23 cellular contexts compared by ENCODE assay signal in the genomic region with DNA sequence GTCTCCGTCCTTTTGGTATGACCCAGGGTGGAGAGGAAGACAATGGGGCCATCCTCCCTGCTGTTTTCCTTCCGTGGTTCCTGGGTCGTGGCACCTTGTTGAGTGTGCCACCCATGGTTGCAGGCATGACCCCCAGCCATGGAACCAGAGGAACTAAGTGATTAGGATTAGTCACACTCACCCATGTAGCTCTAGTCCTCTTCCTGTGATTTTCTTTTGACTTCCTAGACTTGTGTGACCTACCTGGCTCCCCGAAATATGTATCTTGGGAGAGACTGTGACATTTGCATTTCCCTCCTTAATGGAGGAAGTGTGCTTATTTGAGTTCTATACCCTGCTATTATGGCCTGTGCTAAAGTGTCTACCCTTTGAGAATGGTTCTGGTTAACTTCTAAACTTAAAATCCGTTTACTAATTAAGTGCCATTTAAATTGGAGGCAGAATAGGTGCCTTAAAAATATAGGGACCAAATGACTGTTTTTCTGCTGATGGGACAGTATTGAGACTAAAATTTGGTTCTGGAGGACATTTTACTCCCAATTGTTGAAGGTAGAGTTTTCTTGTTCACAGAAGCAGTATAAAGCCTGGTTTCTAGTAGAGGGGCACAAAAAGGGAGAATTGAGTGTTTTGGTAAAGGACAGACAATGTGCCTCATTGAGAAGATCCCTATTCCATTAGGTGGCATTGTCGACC.
"Had no signal": no experiment of that assay in that cellular context is flagged by ENCODE, and none has a peak within 500 bp of the region (broad histone marks: within the 10 kb centered on the region; RNA-seq: fewer than 3 reads in every experiment).

No MANE protein-coding gene starts in this region.

- H3K4me3 ChIP-seq: colonic mucosa, esophagus squamous epithelium, gastrocnemius medialis, heart right ventricle, left lung, lower lobe of right lung, mucosa of descending colon had no signal

- H3K4me1 ChIP-seq: colonic mucosa, esophagus squamous epithelium, gastrocnemius medialis, heart right ventricle, left lung, lower lobe of right lung had no signal

- H3K27me3 ChIP-seq: colonic mucosa, esophagus squamous epithelium, gastrocnemius medialis, heart right ventricle, left lung had no signal

- ATAC-seq: effector memory CD8-positive, alpha-beta T cell; esophagus mucosa; gastrocnemius medialis; heart right ventricle; left cardiac atrium; left lung; left ventricle myocardium superior; lower lobe of right lung; mucosa of descending colon had no signal

- H3K9me3 ChIP-seq: colonic mucosa, gastrocnemius medialis had no signal

- DNase-seq: colonic mucosa; cortex of kidney; effector CD8-positive, alpha-beta T cell; effector memory CD8-positive, alpha-beta T cell; endodermal cell; erythroblast; esophagus squamous epithelium; foreskin fibroblast; foreskin melanocyte; gastrocnemius medialis; glutamatergic neuron; head of caudate nucleus; heart right ventricle; hippocampal formation; left cardiac atrium; left lung; left ventricle myocardium superior; lower lobe of right lung; mesenchymal stem cell; mucosa of descending colon; naive B cell had no signal

- H3K36me3 ChIP-seq: colonic mucosa, esophagus squamous epithelium, gastrocnemius medialis, heart right ventricle, left lung, lower lobe of right lung had no signal

- H3K27ac ChIP-seq: colonic mucosa, epithelial cell of prostate, esophagus squamous epithelium, gastrocnemius medialis, heart right ventricle, left lung, lower lobe of right lung had no signal
